Comparison of ENCODE assay signal across 1 cellular context in the genomic region with DNA sequence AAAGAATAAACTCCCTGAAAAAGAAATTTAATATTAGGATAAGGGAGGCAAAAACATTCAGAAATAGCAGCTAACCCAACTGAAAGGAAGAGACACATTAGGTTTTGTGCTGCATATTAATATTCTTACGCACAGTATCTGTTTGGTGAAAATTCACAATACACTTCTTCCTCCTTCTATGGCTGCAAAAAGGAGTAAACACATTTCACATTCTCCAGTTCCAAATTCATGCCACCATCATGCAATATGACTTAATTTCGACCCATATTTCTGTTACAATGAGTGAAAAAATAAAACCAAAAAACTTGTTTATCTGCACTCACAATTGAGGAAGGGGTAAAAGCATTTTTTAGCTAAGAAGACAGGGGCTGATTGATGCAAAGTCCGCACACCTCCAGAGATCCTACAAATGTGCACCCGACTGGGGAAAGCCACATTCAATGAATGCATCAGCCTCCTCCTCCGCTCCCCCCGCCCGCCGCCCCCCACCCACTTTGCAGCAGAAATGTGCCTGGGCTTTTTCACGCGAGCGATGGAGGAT.
TF ChIP-seq lines count a peak whose summit lies in the region.

No MANE protein-coding gene starts in this region.

TF ChIP-seq in HEK293, 187 proteins besides CTCF, POLR2A, EP300 and RAD21 (continued from another document):
- TF ChIP-seq, protein P1, sequence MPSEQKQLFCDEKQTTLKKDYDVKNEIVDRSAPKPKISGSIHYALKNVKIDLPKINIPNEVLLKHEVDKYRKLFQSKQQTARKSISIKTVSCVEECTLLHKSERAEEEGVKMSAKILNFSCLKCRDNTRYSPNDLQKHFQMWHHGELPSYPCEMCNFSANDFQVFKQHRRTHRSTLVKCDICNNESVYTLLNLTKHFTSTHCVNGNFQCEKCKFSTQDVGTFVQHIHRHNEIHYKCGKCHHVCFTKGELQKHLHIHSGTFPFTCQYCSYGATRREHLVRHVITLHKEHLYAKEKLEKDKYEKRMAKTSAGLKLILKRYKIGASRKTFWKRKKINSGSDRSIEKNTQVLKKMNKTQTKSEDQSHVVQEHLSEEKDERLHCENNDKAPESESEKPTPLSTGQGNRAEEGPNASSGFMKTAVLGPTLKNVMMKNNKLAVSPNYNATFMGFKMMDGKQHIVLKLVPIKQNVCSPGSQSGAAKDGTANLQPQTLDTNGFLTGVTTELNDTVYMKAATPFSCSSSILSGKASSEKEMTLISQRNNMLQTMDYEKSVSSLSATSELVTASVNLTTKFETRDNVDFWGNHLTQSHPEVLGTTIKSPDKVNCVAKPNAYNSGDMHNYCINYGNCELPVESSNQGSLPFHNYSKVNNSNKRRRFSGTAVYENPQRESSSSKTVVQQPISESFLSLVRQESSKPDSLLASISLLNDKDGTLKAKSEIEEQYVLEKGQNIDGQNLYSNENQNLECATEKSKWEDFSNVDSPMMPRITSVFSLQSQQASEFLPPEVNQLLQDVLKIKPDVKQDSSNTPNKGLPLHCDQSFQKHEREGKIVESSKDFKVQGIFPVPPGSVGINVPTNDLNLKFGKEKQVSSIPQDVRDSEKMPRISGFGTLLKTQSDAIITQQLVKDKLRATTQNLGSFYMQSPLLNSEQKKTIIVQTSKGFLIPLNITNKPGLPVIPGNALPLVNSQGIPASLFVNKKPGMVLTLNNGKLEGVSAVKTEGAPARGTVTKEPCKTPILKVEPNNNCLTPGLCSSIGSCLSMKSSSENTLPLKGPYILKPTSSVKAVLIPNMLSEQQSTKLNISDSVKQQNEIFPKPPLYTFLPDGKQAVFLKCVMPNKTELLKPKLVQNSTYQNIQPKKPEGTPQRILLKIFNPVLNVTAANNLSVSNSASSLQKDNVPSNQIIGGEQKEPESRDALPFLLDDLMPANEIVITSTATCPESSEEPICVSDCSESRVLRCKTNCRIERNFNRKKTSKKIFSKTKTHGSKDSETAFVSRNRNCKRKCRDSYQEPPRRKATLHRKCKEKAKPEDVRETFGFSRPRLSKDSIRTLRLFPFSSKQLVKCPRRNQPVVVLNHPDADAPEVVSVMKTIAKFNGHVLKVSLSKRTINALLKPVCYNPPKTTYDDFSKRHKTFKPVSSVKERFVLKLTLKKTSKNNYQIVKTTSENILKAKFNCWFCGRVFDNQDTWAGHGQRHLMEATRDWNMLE (tag by site-specific recombination; conservative IDR thresholded peaks at IDR 0.05; ENCODE audit: low read depth) = no peak
- TF ChIP-seq, protein P2, sequence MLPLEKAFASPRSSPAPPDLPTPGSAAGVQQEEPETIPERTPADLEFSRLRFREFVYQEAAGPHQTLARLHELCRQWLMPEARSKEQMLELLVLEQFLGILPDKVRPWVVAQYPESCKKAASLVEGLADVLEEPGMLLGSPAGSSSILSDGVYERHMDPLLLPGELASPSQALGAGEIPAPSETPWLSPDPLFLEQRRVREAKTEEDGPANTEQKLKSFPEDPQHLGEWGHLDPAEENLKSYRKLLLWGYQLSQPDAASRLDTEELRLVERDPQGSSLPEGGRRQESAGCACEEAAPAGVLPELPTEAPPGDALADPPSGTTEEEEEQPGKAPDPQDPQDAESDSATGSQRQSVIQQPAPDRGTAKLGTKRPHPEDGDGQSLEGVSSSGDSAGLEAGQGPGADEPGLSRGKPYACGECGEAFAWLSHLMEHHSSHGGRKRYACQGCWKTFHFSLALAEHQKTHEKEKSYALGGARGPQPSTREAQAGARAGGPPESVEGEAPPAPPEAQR (tag by site-specific recombination; IDR thresholded peaks at IDR 0.05) = no peak
- TF ChIP-seq ZNF175 (tag by site-specific recombination; IDR thresholded peaks at IDR 0.05) (no peak), ZNF837 (tag by site-specific recombination; IDR thresholded peaks at IDR 0.05) (no peak), ZFHX2 (tag by site-specific recombination; conservative IDR thresholded peaks at IDR 0.05) (peak; percentile 15; the same call in 1 of the 2 replicates), ZNF514 (tag by site-specific recombination; IDR thresholded peaks at IDR 0.05) (no peak), ZNF121 (tag by site-specific recombination; IDR thresholded peaks at IDR 0.05) (no peak), GFI1B (tag by site-specific recombination; IDR thresholded peaks at IDR 0.05) (no peak)
- TF ChIP-seq, protein P3, sequence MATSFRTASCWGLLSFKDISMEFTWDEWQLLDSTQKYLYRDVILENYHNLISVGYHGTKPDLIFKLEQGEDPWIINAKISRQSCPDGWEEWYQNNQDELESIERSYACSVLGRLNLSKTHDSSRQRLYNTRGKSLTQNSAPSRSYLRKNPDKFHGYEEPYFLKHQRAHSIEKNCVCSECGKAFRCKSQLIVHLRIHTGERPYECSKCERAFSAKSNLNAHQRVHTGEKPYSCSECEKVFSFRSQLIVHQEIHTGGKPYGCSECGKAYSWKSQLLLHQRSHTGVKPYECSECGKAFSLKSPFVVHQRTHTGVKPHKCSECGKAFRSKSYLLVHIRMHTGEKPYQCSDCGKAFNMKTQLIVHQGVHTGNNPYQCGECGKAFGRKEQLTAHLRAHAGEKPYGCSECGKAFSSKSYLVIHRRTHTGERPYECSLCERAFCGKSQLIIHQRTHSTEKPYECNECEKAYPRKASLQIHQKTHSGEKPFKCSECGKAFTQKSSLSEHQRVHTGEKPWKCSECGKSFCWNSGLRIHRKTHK (tag by site-specific recombination; IDR thresholded peaks at IDR 0.05) = no peak
